13 cellular contexts compared by ENCODE assay signal in genomic region chr10:89297791-89298190, GRCh38. TPM values are rescaled to one million over a fixed set of nuclear protein-coding genes. Genes with fewer than 3 reads are reported as not detected.
DNase-seq lines count a peak whose midpoint lies in the region; ATAC-seq and TF ChIP-seq lines count a peak whose summit lies in the region.
"Had no signal": no experiment of that assay in that cellular context is flagged by ENCODE, and none has a peak within 500 bp of the region (broad histone marks: within the 10 kb centered on the region; RNA-seq: fewer than 3 reads in every experiment).

No MANE protein-coding gene starts in this region.

- H3K27me3 ChIP-seq in GM23338 (ENCODE audit: insufficient read depth), result no peaks in the 10 kb centered on the region
- H3K27me3 ChIP-seq: BE2C had no signal

- H4K20me1 ChIP-seq in GM23338 (replicated peaks; ENCODE audit: insufficient read depth), result no peaks in the 10 kb centered on the region

- H3K4me3 Mint-ChIP-seq in GM23338 (no peak overlapping the region), neural crest cell (no peak overlapping the region)
- H3K4me3 Mint-ChIP-seq in dendritic cell treated with granulocyte-macrophage colony-stimulating factor and Interleukin-4, amounts not matched to agents 40 ng/mL and 50 ng/mL, for 4 days, result no peak overlapping the region
- H3K4me3 Mint-ChIP-seq: CD8-positive, alpha-beta memory T cell; H9 had no signal

- H3K27ac Mint-ChIP-seq in GM23338, result no peak overlapping the region; the same call in 1 of the 2 replicates
- peak overlapping the region; percentile 26 for H3K27ac Mint-ChIP-seq in dendritic cell treated with granulocyte-macrophage colony-stimulating factor and Interleukin-4, amounts not matched to agents 40 ng/mL and 50 ng/mL, for 4 days
- peak overlapping the region; percentile 83 for H3K27ac Mint-ChIP-seq in neural crest cell (ENCODE audit: unreplicated experiment)
- H3K27ac Mint-ChIP-seq: CD8-positive, alpha-beta memory T cell; H9 had no signal

- no peak overlapping the region for H3K27ac ChIP-seq in GM23338 (ENCODE audit: low read depth)
- H3K27ac ChIP-seq: A549 had no signal

- no peak overlapping the region for H3K4me3 ChIP-seq in GM23338
- H3K4me3 ChIP-seq: A549 had no signal

- H3K36me3 Mint-ChIP-seq in GM23338 (ENCODE audit: low read depth) (no peaks in the 10 kb centered on the region), neural crest cell (ENCODE audit: low read depth) (peaks cover 6% of the 10 kb centered on the region)
- no peaks in the 10 kb centered on the region for H3K36me3 Mint-ChIP-seq in dendritic cell treated with granulocyte-macrophage colony-stimulating factor and Interleukin-4, amounts not matched to agents 40 ng/mL and 50 ng/mL, for 4 days (ENCODE audit: low read depth)

- H3K4me1 ChIP-seq in GM23338 (ENCODE audit: insufficient read depth), result peaks cover 13% of the 10 kb centered on the region; the same call in 1 of the 2 replicates

- no peaks in the 10 kb centered on the region for H3K9me2 ChIP-seq in GM23338 (ENCODE audit: insufficient read depth)

- H2AFZ ChIP-seq in GM23338, result 0 out of 2 replicates have a peak overlapping the region, but pooled peaks have one; percentile 2

- no peaks in the 10 kb centered on the region for H3K9me3 Mint-ChIP-seq in GM23338
- no peaks in the 10 kb centered on the region for H3K9me3 Mint-ChIP-seq in dendritic cell treated with granulocyte-macrophage colony-stimulating factor and Interleukin-4, amounts not matched to agents 40 ng/mL and 50 ng/mL, for 4 days
- peaks cover 11% of the 10 kb centered on the region for H3K9me3 Mint-ChIP-seq in neural crest cell

- H3F3A ChIP-seq in GM23338 (replicated peaks; ENCODE audit: low read depth), result no peaks in the 10 kb centered on the region

- no peaks in the 10 kb centered on the region for H3K79me2 ChIP-seq in GM23338 (replicated peaks; ENCODE audit: insufficient read depth)

- intact Hi-C loops in dendritic cell treated with granulocyte-macrophage colony-stimulating factor and Interleukin-4, amounts not matched to agents 40 ng/mL and 50 ng/mL, for 4 days (cut with micrococcal nuclease), result no loop called here

- no peak overlapping the region for H3K4me2 ChIP-seq in GM23338
- H3K4me2 ChIP-seq: A549 had no signal

- ATAC-seq in GM23338 (no peak), GM21717 (IDR thresholded peaks at IDR 0.05; ENCODE audit: unreplicated experiment) (no peak)
- ATAC-seq: A549 had no signal

- H3K4me1 Mint-ChIP-seq in GM23338 (peaks cover 20% of the 10 kb centered on the region), neural crest cell (peaks cover 12% of the 10 kb centered on the region)
- H3K4me1 Mint-ChIP-seq in dendritic cell treated with granulocyte-macrophage colony-stimulating factor and Interleukin-4, amounts not matched to agents 40 ng/mL and 50 ng/mL, for 4 days (ENCODE audit: low read depth), result peaks cover 50% of the 10 kb centered on the region

- H3K27me3 Mint-ChIP-seq in GM23338 (ENCODE audit: insufficient read depth, low read depth, poor library complexity) (no peaks in the 10 kb centered on the region), neural crest cell (ENCODE audit: low read depth) (no peaks in the 10 kb centered on the region)
- H3K27me3 Mint-ChIP-seq in dendritic cell treated with granulocyte-macrophage colony-stimulating factor and Interleukin-4, amounts not matched to agents 40 ng/mL and 50 ng/mL, for 4 days, result no peaks in the 10 kb centered on the region

- no peaks in the 10 kb centered on the region for H3K36me3 ChIP-seq in GM23338 (ENCODE audit: insufficient read depth)
- H3K36me3 ChIP-seq: BE2C had no signal

- DNase-seq in GM23338 (ENCODE audit: low spot score), result no peak
- no peak for DNase-seq in neural crest cell (ENCODE audit: low read depth, low spot score)
- DNase-seq in NCI-H2107 treated with DMSO at 0.1 percent for 48 hours (lab: John Stamatoyannopoulos, UW; ENCODE audit: unreplicated experiment), result no peak
- no peak for DNase-seq in NCI-H2081 treated with DMSO at 0.1 percent for 48 hours (lab: John Stamatoyannopoulos, UW)
- DNase-seq: BE2C; Caco-2; CD8-positive, alpha-beta memory T cell; DND-41; GDM1; H9 had no signal

- TF ChIP-seq CTCF in GM23338 (conservative IDR thresholded peaks at IDR 0.05; ENCODE audit: low read depth in 2 of 2), result no peak
- no peak for TF ChIP-seq CTCF in neural crest cell (conservative IDR thresholded peaks at IDR 0.05)

TF ChIP-seq in GM23338, 12 proteins besides CTCF, POLR2A, EP300 and RAD21 (continues in another document):
- TF ChIP-seq POLR2AphosphoS5 (IDR thresholded peaks at IDR 0.05; ENCODE audit: low read depth) (no peak), NANOG (IDR thresholded peaks at IDR 0.05; ENCODE audit: borderline replicate concordance) (no peak), ZNF462 (CRISPR knock-in tag; IDR thresholded peaks at IDR 0.05) (no peak), ZNF114 (CRISPR knock-in tag; IDR thresholded peaks at IDR 0.05) (no peak), STAT1 (IDR thresholded peaks at IDR 0.05; ENCODE audit: unreplicated experiment) (no peak), ZNF331 (CRISPR knock-in tag; IDR thresholded peaks at IDR 0.05; ENCODE audit: low read depth) (no peak)

RNA-seq across cellular contexts. Expression of gene IFIT2, which starts 4.1 kb away (rescaled TPM):
- not detected in 2 replicates for total RNA-seq in GM23338 (2014; rRNA removed; shearing (Covaris generic))
- polyA plus RNA-seq in GM23338 (2016; fragmentation: Nextera tagmentation; extraction: Ambion mirVana), result 0.10 and 0.24 TPM in 2 replicates
- 0.09 and 0.12 TPM in 2 replicates for total RNA-seq in neural crest cell
- total RNA-seq: H9 had no signal

RNA-seq across cellular contexts. Expression of gene IFIT3, which starts 30.0 kb away (rescaled TPM):
- 0.43 and 0.52 TPM in 2 replicates for total RNA-seq in GM23338 (2014; rRNA removed; shearing (Covaris generic))
- 0.42 TPM in 2 replicates for polyA plus RNA-seq in GM23338 (2016; fragmentation: Nextera tagmentation; extraction: Ambion mirVana)
- total RNA-seq in neural crest cell, result 1.3 and 1.8 TPM in 2 replicates

RNA-seq across cellular contexts. Expression of gene LIPA, which starts 46.2 kb away (rescaled TPM):
- total RNA-seq in GM23338 (2014; rRNA removed; shearing (Covaris generic)), result 71.4 and 86.3 TPM in 2 replicates
- 36.5 and 37.8 TPM in 2 replicates for polyA plus RNA-seq in GM23338 (2016; fragmentation: Nextera tagmentation; extraction: Ambion mirVana)
- total RNA-seq in neural crest cell, result 37.2 and 38.1 TPM in 2 replicates
